1 cellular context compared by ENCODE assay signal in genomic region chr10:103852189-103852711, GRCh38.
TF ChIP-seq lines count a peak whose summit lies in the region.

No MANE protein-coding gene starts in this region.

TF ChIP-seq in WTC11, 78 proteins besides CTCF, POLR2A, EP300 and RAD21 (continued from another document):
- no peak for TF ChIP-seq ARID4B (CRISPR knock-in tag; IDR thresholded peaks at IDR 0.05; ENCODE audit: borderline replicate concordance)
